In the genomic region with DNA sequence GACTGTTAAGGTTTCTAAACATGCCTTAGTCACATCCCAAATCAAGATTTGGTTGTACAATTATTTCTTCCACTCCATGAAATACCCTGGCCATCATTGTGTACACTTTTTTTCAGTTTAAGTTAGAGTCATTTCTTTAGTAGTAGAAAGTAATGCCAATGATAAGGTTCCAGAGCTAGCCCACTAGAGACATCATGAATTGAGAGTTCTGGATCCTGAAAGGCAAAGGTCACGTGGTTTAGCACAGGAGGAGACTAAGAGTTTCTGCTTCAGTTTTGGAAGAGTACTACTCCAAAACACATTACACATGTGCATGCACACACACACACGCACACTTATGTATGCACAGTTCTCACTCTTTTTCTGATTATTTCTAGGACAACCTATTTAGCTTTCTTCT, we compare ENCODE assay signal across 25 cellular contexts.
"Had no signal": no experiment of that assay in that cellular context is flagged by ENCODE, and none has a peak within 500 bp of the region (broad histone marks: within the 10 kb centered on the region; RNA-seq: fewer than 3 reads in every experiment).

No MANE protein-coding gene starts in this region.

- H3K4me1 ChIP-seq: uterus had no signal

- H3K9me3 ChIP-seq: gastrocnemius medialis, lower lobe of right lung, prostate gland, right atrium auricular region, sigmoid colon, suprapubic skin, transverse colon, upper lobe of right lung, uterus had no signal

- FAIRE-seq: keratinocyte had no signal

- H3K27ac Mint-ChIP-seq: dendritic cell treated with granulocyte-macrophage colony-stimulating factor and Interleukin-4, amounts not matched to agents 40 ng/mL and 50 ng/mL, for 4 days; endodermal cell; nephron progenitor cell; stimulated activated effector memory CD8-positive, alpha-beta T cell treated with anti-CD3 and anti-CD28 coated beads, Interleukin-12 subunit alpha, Interleukin-12 subunit beta, amount 100 ng/mL, for 72 hours had no signal

- H3K27me3 ChIP-seq: gastrocnemius medialis, right atrium auricular region, sigmoid colon, suprapubic skin, transverse colon, upper lobe of right lung, uterus had no signal

- H3K4me3 ChIP-seq: gastrocnemius medialis, lower lobe of right lung, prostate gland, right atrium auricular region, sigmoid colon, suprapubic skin, transverse colon, upper lobe of right lung, uterus had no signal

- H3K9me3 Mint-ChIP-seq: dendritic cell treated with granulocyte-macrophage colony-stimulating factor and Interleukin-4, amounts not matched to agents 40 ng/mL and 50 ng/mL, for 4 days; endodermal cell; naive thymus-derived CD8-positive, alpha-beta T cell; nephron progenitor cell; stimulated activated effector memory CD8-positive, alpha-beta T cell treated with anti-CD3 and anti-CD28 coated beads, Interleukin-12 subunit alpha, Interleukin-12 subunit beta, amount 100 ng/mL, for 72 hours; stimulated activated naive CD8-positive, alpha-beta T cell treated with anti-CD3 and anti-CD28 coated beads, Interleukin-15, amount 100 ng/mL, for 72 hours had no signal

- H3K27me3 Mint-ChIP-seq: dendritic cell treated with granulocyte-macrophage colony-stimulating factor and Interleukin-4, amounts not matched to agents 40 ng/mL and 50 ng/mL, for 4 days; stimulated activated naive CD8-positive, alpha-beta T cell treated with anti-CD3 and anti-CD28 coated beads, Interleukin-15, amount 100 ng/mL, for 72 hours had no signal

- ATAC-seq: esophagus mucosa; gastrocnemius medialis; left ventricle myocardium superior; lower lobe of right lung; naive thymus-derived CD8-positive, alpha-beta T cell; stimulated activated effector memory CD8-positive, alpha-beta T cell treated with anti-CD3 and anti-CD28 coated beads, Interleukin-12 subunit alpha, Interleukin-12 subunit beta, amount 100 ng/mL, for 72 hours; stimulated activated naive CD8-positive, alpha-beta T cell treated with anti-CD3 and anti-CD28 coated beads, Interleukin-15, amount 100 ng/mL, for 72 hours; upper lobe of right lung had no signal

- H3K4me3 Mint-ChIP-seq: dendritic cell treated with granulocyte-macrophage colony-stimulating factor and Interleukin-4, amounts not matched to agents 40 ng/mL and 50 ng/mL, for 4 days; endodermal cell; naive thymus-derived CD8-positive, alpha-beta T cell; nephron progenitor cell; stimulated activated effector memory CD8-positive, alpha-beta T cell treated with anti-CD3 and anti-CD28 coated beads, Interleukin-12 subunit alpha, Interleukin-12 subunit beta, amount 100 ng/mL, for 72 hours; stimulated activated naive CD8-positive, alpha-beta T cell treated with anti-CD3 and anti-CD28 coated beads, Interleukin-15, amount 100 ng/mL, for 72 hours had no signal

- DNase-seq: effector CD8-positive, alpha-beta T cell; endodermal cell; foreskin fibroblast; gastrocnemius medialis; head of caudate nucleus; left ventricle myocardium superior; lower lobe of right lung; naive thymus-derived CD8-positive, alpha-beta T cell; nephron progenitor cell; nucleus accumbens; sigmoid colon; stimulated activated CD4-positive, alpha-beta T cell treated with anti-CD3 and anti-CD28 coated beads, Interleukin-2, amount 100 ng/mL, for 24 hours; stimulated activated CD4-positive, alpha-beta T cell treated with anti-CD3 and anti-CD28 coated beads, Interleukin-4, amount 100 ng/mL, for 24 hours; stimulated activated naive CD8-positive, alpha-beta T cell treated with anti-CD3 and anti-CD28 coated beads, Interleukin-15, amount 100 ng/mL, for 72 hours; transverse colon; upper lobe of right lung; uterus had no signal

- H3K27ac ChIP-seq: epithelial cell of prostate, gastrocnemius medialis, lower lobe of right lung, prostate gland, right atrium auricular region, sigmoid colon, suprapubic skin, transverse colon, upper lobe of right lung, uterus had no signal

- H3K36me3 ChIP-seq: gastrocnemius medialis, lower lobe of right lung, prostate gland, right atrium auricular region, sigmoid colon, suprapubic skin, transverse colon, upper lobe of right lung, uterus had no signal
